In genomic region chr9:122347348-122348287, GRCh38 we compare ENCODE assay signal across 8 cellular contexts. TPM values are rescaled to one million over a fixed set of nuclear protein-coding genes. Genes with fewer than 3 reads are reported as not detected.
DNase-seq lines count a peak whose midpoint lies in the region; ATAC-seq and TF ChIP-seq lines count a peak whose summit lies in the region.

No MANE protein-coding gene starts in this region.

- no peak overlapping the region; the same call in 1 of the 2 replicates for H3K27ac ChIP-seq in Panc1 (ENCODE audit: low read length)
- H3K27ac ChIP-seq in mucosa of rectum (ENCODE audit: low read depth in 2 of 2, low read length in 2 of 2), result peak overlapping the region; percentile 50 to 71

- peaks cover 39% of the 10 kb centered on the region for H3K27me3 Mint-ChIP-seq in dendritic cell treated with granulocyte-macrophage colony-stimulating factor and Interleukin-4, amounts not matched to agents 40 ng/mL and 50 ng/mL, for 4 days

- no peaks in the 10 kb centered on the region for H3K9me3 Mint-ChIP-seq in dendritic cell treated with granulocyte-macrophage colony-stimulating factor and Interleukin-4, amounts not matched to agents 40 ng/mL and 50 ng/mL, for 4 days

- H3K4me1 Mint-ChIP-seq in dendritic cell treated with granulocyte-macrophage colony-stimulating factor and Interleukin-4, amounts not matched to agents 40 ng/mL and 50 ng/mL, for 4 days (ENCODE audit: low read depth), result peaks cover 23% of the 10 kb centered on the region

- intact Hi-C loops in Panc1 (cut with micrococcal nuclease; ENCODE audit: unreplicated experiment), result no loop called here
- intact Hi-C loops in dendritic cell treated with granulocyte-macrophage colony-stimulating factor and Interleukin-4, amounts not matched to agents 40 ng/mL and 50 ng/mL, for 4 days (cut with micrococcal nuclease), result loop anchor here (5.0 kb wide), 1 partner anchor 80 kb away; no protein-coding TSS in a partner anchor

- H3K4me3 ChIP-seq in GM06990 (replicated peaks; ENCODE audit: low read depth, low read length) (peak overlapping the region; percentile 55), Panc1 (ENCODE audit: low read depth in 2 of 2, low read length in 2 of 2) (peak overlapping the region; percentile 45 to 53), mucosa of rectum (ENCODE audit: low read length in 2 of 2) (peak overlapping the region; percentile 63 to 71)

- in situ Hi-C loops in Panc1 (cut with HindIII; ENCODE audit: low pct_unique_long_range_greater_than_20kb, low sequenced_read_pairs), result no loop called here

- peak overlapping the region; percentile 75 for H3K4me3 Mint-ChIP-seq in dendritic cell treated with granulocyte-macrophage colony-stimulating factor and Interleukin-4, amounts not matched to agents 40 ng/mL and 50 ng/mL, for 4 days

- ATAC-seq in Panc1, result peak; percentile 61
- ATAC-seq in GM18873 (IDR thresholded peaks at IDR 0.05; ENCODE audit: low FRiP score, unreplicated experiment), result no peak
- ATAC-seq in GM21825 (IDR thresholded peaks at IDR 0.05; ENCODE audit: unreplicated experiment), result no peak

- peaks cover 4% of the 10 kb centered on the region; the same call in 1 of the 2 replicates for H3K4me1 ChIP-seq in Panc1 (ENCODE audit: control insufficient read depth, insufficient read depth, low read length)
- H3K4me1 ChIP-seq in mucosa of rectum (ENCODE audit: control insufficient read depth in 2 of 2, insufficient read depth in 2 of 2, low read length in 2 of 2), result peaks cover 17 to 20% of the 10 kb centered on the region in 2 donors

- no peaks in the 10 kb centered on the region for H3K36me3 Mint-ChIP-seq in dendritic cell treated with granulocyte-macrophage colony-stimulating factor and Interleukin-4, amounts not matched to agents 40 ng/mL and 50 ng/mL, for 4 days (ENCODE audit: low read depth)

- TF ChIP-seq CTCF in GM06990 (IDR thresholded peaks at IDR 0.05; ENCODE audit: insufficient read depth, low read length, poor library complexity, severe bottlenecking), result no peak
- TF ChIP-seq CTCF in Panc1 (IDR thresholded peaks at IDR 0.05), result no peak

- H3K27ac Mint-ChIP-seq in dendritic cell treated with granulocyte-macrophage colony-stimulating factor and Interleukin-4, amounts not matched to agents 40 ng/mL and 50 ng/mL, for 4 days, result peak overlapping the region; percentile 59

- H3K27me3 ChIP-seq in GM06990 (replicated peaks; ENCODE audit: control insufficient read depth, insufficient read depth, low read length) (no peaks in the 10 kb centered on the region; the same call in none of the 2 replicates), Panc1 (ENCODE audit: control insufficient read depth, insufficient read depth, low read length) (no peaks in the 10 kb centered on the region), mucosa of rectum (ENCODE audit: control insufficient read depth in 2 of 2, insufficient read depth in 2 of 2, low read length in 2 of 2) (no peaks in the 10 kb centered on the region)

- DNase-seq in GM06990 (ENCODE audit: extremely low read depth, insufficient read length) (no peak), Panc1 (ENCODE audit: low read depth, low spot score) (no peak), HEK293T (ENCODE audit: extremely low spot score) (no peak), NCI-H345 (lab: John Stamatoyannopoulos, UW) (no peak)

- no peaks in the 10 kb centered on the region for H3K36me3 ChIP-seq in GM06990 (ENCODE audit: control insufficient read depth, insufficient read depth, low read length)
- H3K36me3 ChIP-seq in Panc1 (ENCODE audit: control insufficient read depth, insufficient read depth, low read length), result no peaks in the 10 kb centered on the region
- no peaks in the 10 kb centered on the region for H3K36me3 ChIP-seq in mucosa of rectum (ENCODE audit: control insufficient read depth in 2 of 2, insufficient read depth in 2 of 2, low read length in 2 of 2)

- CTCF ChIA-PET in Panc1 (lab: Charles Lee), result interaction anchor here (1.0 kb wide), 1 partner anchor 223 kb away, joined by 3 read pairs; no protein-coding TSS in a partner anchor
- CTCF ChIA-PET in HEK293T (lab: Yijun Ruan, JAX), result interaction anchor here (0.6 kb wide), 1 partner anchor 252 kb away, joined by 3 read pairs; no protein-coding TSS in a partner anchor

- H3K9me3 ChIP-seq in Panc1 (ENCODE audit: control insufficient read depth, insufficient read depth, low read depth, low read length) (no peaks in the 10 kb centered on the region), mucosa of rectum (ENCODE audit: control insufficient read depth in 2 of 2, low read length in 2 of 2) (no peaks in the 10 kb centered on the region)

- POLR2A ChIA-PET in Panc1 (lab: Charles Lee) (no interaction called here), HEK293T (lab: Yijun Ruan, JAX) (no interaction called here)

- BruUV-seq in Panc1 (replicated peaks; lab: Mats Ljungman, UMichigan), result no TSS peak

- peak overlapping the region; percentile 49 to 58 for H3K9ac ChIP-seq in mucosa of rectum (ENCODE audit: low read depth in 1 of 2, low read length in 2 of 2)

TF ChIP-seq in HEK293T, 16 proteins besides CTCF, POLR2A, EP300 and RAD21:
- TF ChIP-seq ZNF384 (IDR thresholded peaks at IDR 0.05), result no peak
- no peak for TF ChIP-seq TARDBP (IDR thresholded peaks at IDR 0.05)
- TF ChIP-seq LEF1 (IDR thresholded peaks at IDR 0.05; ENCODE audit: borderline replicate concordance), result no peak
- TF ChIP-seq ARNT (IDR thresholded peaks at IDR 0.05), result no peak
- TF ChIP-seq L3MBTL2 (conservative IDR thresholded peaks at IDR 0.05), result no peak
- TF ChIP-seq NFRKB (IDR thresholded peaks at IDR 0.05), result no peak
- no peak for TF ChIP-seq ELF4 (IDR thresholded peaks at IDR 0.05)
- no peak for TF ChIP-seq SP1 (IDR thresholded peaks at IDR 0.05)
- no peak for TF ChIP-seq FOXA1 (IDR thresholded peaks at IDR 0.05)

RNA-seq across cellular contexts. Expression of gene PTGS1, which starts 23.2 kb away (rescaled TPM):
- total RNA-seq in Panc1 (2021; ENCODE audit: unreplicated experiment), result 61.2 TPM
- polyA plus RNA-seq in Panc1 (2012; ENCODE audit: insufficient read length), result 77.1 TPM
